Comparison of ENCODE assay signal across 16 cellular contexts in the genomic region with DNA sequence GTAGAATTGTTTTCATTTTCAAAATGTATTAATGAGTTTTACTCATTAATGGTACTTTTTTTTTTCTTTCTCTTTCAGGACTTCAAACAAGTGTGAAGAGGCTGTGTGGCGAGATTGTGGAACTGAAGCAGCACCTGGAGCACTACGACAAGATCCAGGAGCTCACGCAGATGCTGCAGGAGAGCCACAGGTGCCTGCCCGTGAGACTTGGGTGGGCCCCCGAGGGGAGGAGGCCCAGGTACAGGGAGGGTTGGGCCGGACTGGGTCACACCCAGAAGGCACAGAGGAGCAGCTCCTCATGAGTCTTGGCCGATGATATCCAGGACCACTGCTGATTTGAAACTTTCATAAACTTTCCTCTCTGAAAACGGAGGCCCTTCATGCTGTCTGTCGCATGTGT. TPM values are rescaled to one million over a fixed set of nuclear protein-coding genes. Genes with fewer than 3 reads are reported as not detected.
DNase-seq lines count a peak whose midpoint lies in the region; ATAC-seq and TF ChIP-seq lines count a peak whose summit lies in the region.
"Had no signal": no experiment of that assay in that cellular context is flagged by ENCODE, and none has a peak within 500 bp of the region (broad histone marks: within the 10 kb centered on the region; RNA-seq: fewer than 3 reads in every experiment).

No MANE protein-coding gene starts in this region.

- ATAC-seq in left cardiac atrium (no peak), left lung (no peak)
- ATAC-seq: GM12878 had no signal

- H3K4me1 ChIP-seq in endodermal cell (ENCODE audit: control insufficient read depth, insufficient read depth, low read length) (no peaks in the 10 kb centered on the region), left lung (no peaks in the 10 kb centered on the region)

- H3K9me3 Mint-ChIP-seq in endodermal cell = peaks cover 1% of the 10 kb centered on the region
- H3K9me3 Mint-ChIP-seq: CD4-positive, alpha-beta T cell; H9 had no signal

- no peaks in the 10 kb centered on the region for H3K27me3 ChIP-seq in endodermal cell (ENCODE audit: control insufficient read depth, insufficient read depth, low read length, poor library complexity, severe bottlenecking)
- H3K27me3 ChIP-seq in left lung = no peaks in the 10 kb centered on the region
- H3K27me3 ChIP-seq: BLaER1 treated with 17β-estradiol and CSF1 and Interleukin-3, amounts not matched to agents 10 nM and 100 nM had no signal

- no peak overlapping the region for H3K27ac Mint-ChIP-seq in endodermal cell
- H3K27ac Mint-ChIP-seq: CD4-positive, alpha-beta T cell; H9 had no signal

- TF ChIP-seq CTCF in endodermal cell (conservative IDR thresholded peaks at IDR 0.05) (no peak), left lung (IDR thresholded peaks at IDR 0.05) (no peak)

- H3K27ac ChIP-seq in endodermal cell (ENCODE audit: low read depth, low read length) = no peak overlapping the region
- no peak overlapping the region for H3K27ac ChIP-seq in left lung
- H3K27ac ChIP-seq: BLaER1 treated with 17β-estradiol and CSF1 and Interleukin-3, amounts not matched to agents 10 nM and 100 nM had no signal

- H3K36me3 ChIP-seq in endodermal cell (ENCODE audit: control insufficient read depth, insufficient read depth, low read length) = peaks cover 65% of the 10 kb centered on the region
- peaks cover 0 to 46% of the 10 kb centered on the region in 2 donors for H3K36me3 ChIP-seq in left lung

- H3K36me3 Mint-ChIP-seq in endodermal cell (ENCODE audit: low read depth) = peaks cover 28% of the 10 kb centered on the region

- H3K4me3 ChIP-seq in endodermal cell (ENCODE audit: low read length) (peak overlapping the region; percentile 69), left lung (no peak overlapping the region)
- H3K4me3 ChIP-seq: BLaER1 treated with 17β-estradiol and CSF1 and Interleukin-3, amounts not matched to agents 10 nM and 100 nM; GM12878 had no signal

- intact Hi-C loops in cardiac septum (cut with DNase I) (no loop called here), left cardiac atrium (cut with DNase I) (no loop called here), posterior vena cava (cut with DNase I) (no loop called here), left lung (cut with DNase I) (no loop called here)

- 95 to 98% methylated on average over 6 to 9 of the region's 9 CpGs for WGBS in endodermal cell (ENCODE audit: insufficient coverage in 1 of 2, insufficient read length in 1 of 2), 2 experiments

- H3K9me3 ChIP-seq in endodermal cell (ENCODE audit: control insufficient read depth, low read length) (peaks cover 34% of the 10 kb centered on the region), left lung (no peaks in the 10 kb centered on the region)

- H3K9ac ChIP-seq in endodermal cell (ENCODE audit: extremely low read depth, low read length, poor library complexity, severe bottlenecking) = no peak overlapping the region
- H3K9ac ChIP-seq: BLaER1 treated with 17β-estradiol and CSF1 and Interleukin-3, amounts not matched to agents 10 nM and 100 nM had no signal

- no peaks in the 10 kb centered on the region for H3K4me1 Mint-ChIP-seq in endodermal cell
- H3K4me1 Mint-ChIP-seq: H9 had no signal

- H3K27me3 Mint-ChIP-seq in endodermal cell (ENCODE audit: insufficient read depth) = no peaks in the 10 kb centered on the region
- H3K27me3 Mint-ChIP-seq: CD4-positive, alpha-beta T cell had no signal

- DNase-seq in cardiac septum (ENCODE audit: low spot score) (peak; percentile 67), left cardiac atrium (no peak), endodermal cell (no peak), posterior vena cava (ENCODE audit: low spot score) (peak; percentile 37), NCI-H1105 treated with DMSO at 0.1 percent for 48 hours (lab: John Stamatoyannopoulos, UW) (no peak), left lung (no peak)
- DNase-seq in activated CD8-positive, alpha-beta memory T cell treated with anti-CD3 and anti-CD28 coated beads for 24 hours = no peak
- DNase-seq: 8988T; AML-193; Calu3; CD4-positive, alpha-beta T cell; DMS 273 treated with DMSO at 0.1 percent for 48 hours; GOT3; H9 had no signal

- no peak overlapping the region for H3K4me3 Mint-ChIP-seq in endodermal cell
- H3K4me3 Mint-ChIP-seq: CD4-positive, alpha-beta T cell; H9 had no signal

RNA-seq across cellular contexts. Expression of a gene that starts 35.6 kb away (rescaled TPM):
- total RNA-seq in cardiac septum (0.86 TPM), left cardiac atrium (1 to 10 TPM; 1.4 to 2.5 TPM), endodermal cell (10 to 100 TPM; 35.6 to 36.5 TPM), posterior vena cava (1 to 10 TPM; 1.9 to 2.4 TPM), left lung (10 to 100 TPM in 1 of 2 donors, 1 to 10 TPM in 1; 5.5 to 13.1 TPM)
- polyA plus RNA-seq in endodermal cell (2013, experiment 1 of 2) = 16.6 TPM
- 18.2 TPM for polyA plus RNA-seq in endodermal cell (2013, experiment 2 of 2)

RNA-seq across cellular contexts. Expression of a gene that starts 45.4 kb away (rescaled TPM):
- total RNA-seq in cardiac septum (7.3 TPM), left cardiac atrium (10 to 100 TPM; 15.5 to 25.0 TPM), endodermal cell (under 1 TPM; 0.22 to 0.70 TPM), posterior vena cava (10 to 100 TPM in 1 of 2 donors, 1 to 10 TPM in 1; 9.8 to 10.8 TPM), left lung (10 to 100 TPM in 1 of 2 donors, 1 to 10 TPM in 1; 9.6 to 14.4 TPM)
- polyA plus RNA-seq in endodermal cell (2013, experiment 1 of 2) = 2.0 TPM
- 1.5 TPM for polyA plus RNA-seq in endodermal cell (2013, experiment 2 of 2)

Comparison
In these comparisons a context has a peak if more than half of its experiments do, and no peak if none do; other contexts are left out.
1. DNase-seq: peak in cardiac septum (single experiment) and posterior vena cava (single experiment); none in left cardiac atrium (single experiment), endodermal cell (single experiment), NCI-H1105 treated with DMSO at 0.1 percent for 48 hours (single experiment), left lung (0 of 2) and activated CD8-positive, alpha-beta memory T cell treated with anti-CD3 and anti-CD28 coated beads for 24 hours (single experiment).